Comparison of ENCODE assay signal across 23 cellular contexts in the genomic region with DNA sequence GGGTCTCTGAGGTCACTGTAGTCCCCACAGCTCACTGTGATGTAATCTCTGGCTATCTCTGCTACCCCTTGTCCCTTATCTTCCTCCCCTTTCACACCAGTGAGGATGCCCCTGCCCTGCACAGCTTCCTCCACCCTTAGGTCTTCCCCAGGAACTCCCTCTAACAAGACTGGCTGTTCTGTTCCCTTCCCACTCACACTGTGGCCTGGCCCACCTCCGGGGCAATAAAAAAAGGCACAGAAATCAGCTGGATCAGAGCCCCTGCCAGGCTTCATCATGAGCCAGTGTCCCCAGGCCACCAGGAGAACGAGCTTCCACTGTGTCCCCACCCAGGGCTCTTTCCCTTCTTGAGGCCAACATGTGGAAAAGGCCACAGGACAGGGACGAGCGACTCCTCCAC. TPM values are rescaled to one million over a fixed set of nuclear protein-coding genes. Genes with fewer than 3 reads are reported as not detected.
DNase-seq lines count a peak whose midpoint lies in the region; ATAC-seq and TF ChIP-seq lines count a peak whose summit lies in the region.
"Had no signal": no experiment of that assay in that cellular context is flagged by ENCODE, and none has a peak within 500 bp of the region (broad histone marks: within the 10 kb centered on the region; RNA-seq: fewer than 3 reads in every experiment).

No MANE protein-coding gene starts in this region.

- no peak for ATAC-seq in stimulated activated memory B cell treated with anti-CD40 and anti-IgM and Interleukin-4, amounts not matched to agents 10 μg/mL and 1 μg/mL and 100 μg/mL, for 72 hours
- ATAC-seq in heart left ventricle: no peak
- ATAC-seq in activated CD8-positive, alpha-beta T cell treated with anti-CD3 and anti-CD28 coated beads, Interleukin-2, amount 10 ng/mL, durations not matched to agents 7 days and 5 days: no peak
- ATAC-seq: GM23338 had no signal

- H3K27me3 ChIP-seq in PC-9 (ENCODE audit: insufficient read depth, low read depth): 0 out of 2 replicates have a peak, but pooled peaks cover 3% of the 10 kb centered on the region
- no peaks in the 10 kb centered on the region for H3K27me3 ChIP-seq in esophagus (ENCODE audit: control insufficient read depth in 1 of 2, insufficient read depth in 2 of 2, low read length in 2 of 2)
- H3K27me3 ChIP-seq in heart left ventricle: peaks cover 0 to 15% (median 0%) of the 10 kb centered on the region in 9 donors

- peak overlapping the region; percentile 92 to 98 (median 97) for H3K27ac Mint-ChIP-seq in CD14-positive monocyte
- H3K27ac Mint-ChIP-seq in stimulated activated memory B cell treated with anti-CD40 and anti-IgM and Interleukin-4, amounts not matched to agents 10 μg/mL and 1 μg/mL and 100 μg/mL, for 72 hours: peak overlapping the region; percentile 38
- no peak overlapping the region for H3K27ac Mint-ChIP-seq in activated CD8-positive, alpha-beta T cell treated with anti-CD3 and anti-CD28 coated beads, Interleukin-2, amount 10 ng/mL, durations not matched to agents 7 days and 5 days
- H3K27ac Mint-ChIP-seq: CD8-positive, alpha-beta memory T cell; GM23338 had no signal

- DNase-seq in CD14-positive monocyte (ENCODE audit: low spot score) (no peak), PC-9 (no peak), heart left ventricle (no peak), NCI-H526 (lab: John Stamatoyannopoulos, UW) (no peak)
- DNase-seq in activated CD8-positive, alpha-beta T cell treated with anti-CD3 and anti-CD28 coated beads, Interleukin-2, amount 10 ng/mL, durations not matched to agents 7 days and 5 days: no peak
- DNase-seq: C1 segment of cervical spinal cord; Calu3; CD8-positive, alpha-beta memory T cell; DMS153; IMR-90; NCI-H1105; NCI-H146; NCI-H2081 treated with DMSO at 0.1 percent for 48 hours; NCI-H2171 treated with DMSO at 0.1 percent for 48 hours; NCI-H446; NCI-H526 treated with DMSO at 0.1 percent for 48 hours; SHP77 had no signal

- H4K20me1 ChIP-seq in PC-9 (ENCODE audit: insufficient read depth): no peaks in the 10 kb centered on the region

- H3K4me3 ChIP-seq in PC-9 (no peak overlapping the region), esophagus (ENCODE audit: low read depth in 1 of 2, low read length in 2 of 2) (no peak overlapping the region), heart left ventricle (no peak overlapping the region)
- H3K4me3 ChIP-seq: GM23338, HAP-1 had no signal

- peaks cover 88% of the 10 kb centered on the region for H3K4me1 Mint-ChIP-seq in CD14-positive monocyte
- H3K4me1 Mint-ChIP-seq in stimulated activated memory B cell treated with anti-CD40 and anti-IgM and Interleukin-4, amounts not matched to agents 10 μg/mL and 1 μg/mL and 100 μg/mL, for 72 hours: peaks cover 33% of the 10 kb centered on the region
- peaks cover 17% of the 10 kb centered on the region for H3K4me1 Mint-ChIP-seq in activated CD8-positive, alpha-beta T cell treated with anti-CD3 and anti-CD28 coated beads, Interleukin-2, amount 10 ng/mL, durations not matched to agents 7 days and 5 days (ENCODE audit: low read depth)

- H3K36me3 Mint-ChIP-seq in CD14-positive monocyte: peaks cover 20 to 37% of the 10 kb centered on the region in 2 donors
- H3K36me3 Mint-ChIP-seq in stimulated activated memory B cell treated with anti-CD40 and anti-IgM and Interleukin-4, amounts not matched to agents 10 μg/mL and 1 μg/mL and 100 μg/mL, for 72 hours: no peaks in the 10 kb centered on the region
- H3K36me3 Mint-ChIP-seq in activated CD8-positive, alpha-beta T cell treated with anti-CD3 and anti-CD28 coated beads, Interleukin-2, amount 10 ng/mL, durations not matched to agents 7 days and 5 days (ENCODE audit: low read depth): no peaks in the 10 kb centered on the region
- H3K36me3 Mint-ChIP-seq: CD8-positive, alpha-beta memory T cell had no signal

- H3K27ac ChIP-seq in PC-9 (peak overlapping the region; percentile 73), esophagus (ENCODE audit: low read depth in 2 of 2, low read length in 1 of 2) (peak overlapping the region; percentile 78 to 90), heart left ventricle (peak overlapping the region in 1 of 12 donors; percentile 79)
- H3K27ac ChIP-seq: KMS-11 had no signal

- BruUV-seq in PC-9 (replicated peaks; lab: Mats Ljungman, UMichigan): no TSS peak

- TF ChIP-seq POLR2A in heart left ventricle (IDR thresholded peaks at IDR 0.05): no peak

- H3K79me2 ChIP-seq in PC-9 (ENCODE audit: low read depth): no peaks in the 10 kb centered on the region

- intact Hi-C loops in CD14-positive monocyte (cut with micrococcal nuclease): loop anchor here in 1 of 2 donors (1.0 kb wide), 1 partner anchor 9 kb away; no protein-coding TSS in a partner anchor
- intact Hi-C loops in PC-9 (cut with micrococcal nuclease; ENCODE audit: unreplicated experiment): no loop called here
- intact Hi-C loops in heart left ventricle (cut with DNase I): no loop called here

- no peaks in the 10 kb centered on the region for H3K36me3 ChIP-seq in PC-9 (ENCODE audit: low read depth)
- H3K36me3 ChIP-seq in esophagus (ENCODE audit: control insufficient read depth in 2 of 2, insufficient read depth in 2 of 2, low read length in 1 of 2): no peaks in the 10 kb centered on the region
- no peaks in the 10 kb centered on the region for H3K36me3 ChIP-seq in heart left ventricle
- H3K36me3 ChIP-seq: HAP-1 had no signal

- peaks cover 41% of the 10 kb centered on the region for H3K4me1 ChIP-seq in PC-9 (replicated peaks; ENCODE audit: insufficient read depth)
- peaks cover 0 to 8% of the 10 kb centered on the region in 2 donors for H3K4me1 ChIP-seq in esophagus (ENCODE audit: control insufficient read depth in 2 of 2, insufficient read depth in 2 of 2, low read length in 1 of 2)
- H3K4me1 ChIP-seq in heart left ventricle: peaks cover 0 to 49% (median 0%) of the 10 kb centered on the region in 12 donors
- H3K4me1 ChIP-seq: HAP-1 had no signal

- TF ChIP-seq CTCF in CD14-positive monocyte (IDR thresholded peaks at IDR 0.05) (no peak), PC-9 (conservative IDR thresholded peaks at IDR 0.05) (no peak), heart left ventricle (IDR thresholded peaks at IDR 0.05) (no peak)

- peaks cover 5 to 13% (median 8%) of the 10 kb centered on the region in 7 donors for H3K9me3 Mint-ChIP-seq in CD14-positive monocyte
- H3K9me3 Mint-ChIP-seq in stimulated activated memory B cell treated with anti-CD40 and anti-IgM and Interleukin-4, amounts not matched to agents 10 μg/mL and 1 μg/mL and 100 μg/mL, for 72 hours: no peaks in the 10 kb centered on the region
- H3K9me3 Mint-ChIP-seq in activated CD8-positive, alpha-beta T cell treated with anti-CD3 and anti-CD28 coated beads, Interleukin-2, amount 10 ng/mL, durations not matched to agents 7 days and 5 days (ENCODE audit: insufficient read depth): no peaks in the 10 kb centered on the region
- H3K9me3 Mint-ChIP-seq: CD8-positive, alpha-beta memory T cell had no signal

- H3F3A ChIP-seq in PC-9 (ENCODE audit: insufficient read depth, low read depth): peaks cover 22% of the 10 kb centered on the region

- CTCF ChIA-PET in PC-9 (lab: Charles Lee): no interaction called here
- CTCF ChIA-PET in activated CD8-positive, alpha-beta T cell treated with anti-CD3 and anti-CD28 coated beads, Interleukin-2, amount 10 ng/mL, durations not matched to agents 7 days and 5 days (lab: Charles Lee): no interaction called here

- no peak overlapping the region for H2AFZ ChIP-seq in PC-9
- H2AFZ ChIP-seq: GM23338 had no signal

- H3K9me3 ChIP-seq in PC-9 (ENCODE audit: insufficient read depth, low read depth) (no peaks in the 10 kb centered on the region; the same call in 1 of the 2 replicates), esophagus (ENCODE audit: control insufficient read depth in 2 of 2, insufficient read depth in 1 of 2, low read depth in 1 of 2, low read length in 1 of 2) (peaks cover 2 to 3% of the 10 kb centered on the region in 2 donors), heart left ventricle (peaks cover 0 to 5% (median 0%) of the 10 kb centered on the region in 12 donors)
- H3K9me3 ChIP-seq: HAP-1 had no signal

- no peak overlapping the region for H3K4me2 ChIP-seq in PC-9
- H3K4me2 ChIP-seq: GM23338, KMS-11 had no signal

- peaks cover 0 to 3% (median 3%) of the 10 kb centered on the region in 3 donors for H3K27me3 Mint-ChIP-seq in CD14-positive monocyte (ENCODE audit: low read depth in 3 of 3)
- H3K27me3 Mint-ChIP-seq in stimulated activated memory B cell treated with anti-CD40 and anti-IgM and Interleukin-4, amounts not matched to agents 10 μg/mL and 1 μg/mL and 100 μg/mL, for 72 hours: no peaks in the 10 kb centered on the region
- peaks cover 17% of the 10 kb centered on the region for H3K27me3 Mint-ChIP-seq in activated CD8-positive, alpha-beta T cell treated with anti-CD3 and anti-CD28 coated beads, Interleukin-2, amount 10 ng/mL, durations not matched to agents 7 days and 5 days (ENCODE audit: low read depth)

- peak overlapping the region in 1 of 2 donors; percentile 55 for H3K4me3 Mint-ChIP-seq in CD14-positive monocyte
- H3K4me3 Mint-ChIP-seq in stimulated activated memory B cell treated with anti-CD40 and anti-IgM and Interleukin-4, amounts not matched to agents 10 μg/mL and 1 μg/mL and 100 μg/mL, for 72 hours: no peak overlapping the region
- no peak overlapping the region for H3K4me3 Mint-ChIP-seq in activated CD8-positive, alpha-beta T cell treated with anti-CD3 and anti-CD28 coated beads, Interleukin-2, amount 10 ng/mL, durations not matched to agents 7 days and 5 days
- H3K4me3 Mint-ChIP-seq: CD8-positive, alpha-beta memory T cell; GM23338 had no signal

- POLR2A ChIA-PET in PC-9 (lab: Charles Lee; ENCODE audit: unreplicated experiment): no interaction called here
- POLR2A ChIA-PET in activated CD8-positive, alpha-beta T cell treated with anti-CD3 and anti-CD28 coated beads, Interleukin-2, amount 10 ng/mL, durations not matched to agents 7 days and 5 days (lab: Charles Lee): no interaction called here

- H3K9me2 ChIP-seq in PC-9 (ENCODE audit: insufficient read depth): no peaks in the 10 kb centered on the region

- 63 to 71% methylated on average over 4 of the region's 4 CpGs for WGBS in esophagus, 2 donors
- 63 to 67% (median 65%) methylated on average over 4 of the region's 4 CpGs for WGBS in heart left ventricle, 4 donors

RNA-seq across cellular contexts. Expression of gene CEACAM3, which starts 4.6 kb away (rescaled TPM):
- polyA plus RNA-seq in CD14-positive monocyte: 10 to 100 TPM in 1 of 2 donors, 1 to 10 TPM in 1; 5.9 to 11.8 TPM
- not detected in 2 replicates for total RNA-seq in PC-9 (2021)
- polyA plus RNA-seq in esophagus: 1 to 10 TPM in 1 of 2 donors, under 1 TPM in 1; 0.76 to 3.1 TPM
- total RNA-seq in heart left ventricle: 1 to 10 TPM in 2 of 9 donors, not detected in 7; 1.6 to 2.0 TPM
- under 1 TPM in 1 of 2 donors, not detected in 1; 0.07 TPM for polyA plus RNA-seq in heart left ventricle
- total RNA-seq in activated CD8-positive, alpha-beta T cell treated with anti-CD3 and anti-CD28 coated beads, Interleukin-2, amount 10 ng/mL, durations not matched to agents 7 days and 5 days: not detected
- total RNA-seq: Calu3; CD8-positive, alpha-beta memory T cell; G401; GM23338; IMR-90 had no signal
- polyA plus RNA-seq: CD8-positive, alpha-beta memory T cell; GM23338; IMR-90 had no signal

RNA-seq across cellular contexts. Expression of gene LYPD4, which starts 43.5 kb away (rescaled TPM):
- not detected for polyA plus RNA-seq in CD14-positive monocyte
- total RNA-seq in PC-9 (2021): not detected in 2 replicates
- polyA plus RNA-seq in esophagus: not detected
- not detected for total RNA-seq in heart left ventricle
- not detected for polyA plus RNA-seq in heart left ventricle
- total RNA-seq in activated CD8-positive, alpha-beta T cell treated with anti-CD3 and anti-CD28 coated beads, Interleukin-2, amount 10 ng/mL, durations not matched to agents 7 days and 5 days: not detected
- total RNA-seq: Calu3; CD8-positive, alpha-beta memory T cell; G401; GM23338; IMR-90 had no signal
- polyA plus RNA-seq: CD8-positive, alpha-beta memory T cell; GM23338; IMR-90 had no signal

RNA-seq across cellular contexts. Expression of gene DMRTC2, which starts 43.8 kb away (rescaled TPM):
- polyA plus RNA-seq in CD14-positive monocyte (not detected), esophagus (under 1 TPM in 1 of 2 donors, not detected in 1; 0.18 TPM), heart left ventricle (not detected)
- total RNA-seq in PC-9 (2021) (not detected in 2 replicates), heart left ventricle (not detected)
- total RNA-seq in activated CD8-positive, alpha-beta T cell treated with anti-CD3 and anti-CD28 coated beads, Interleukin-2, amount 10 ng/mL, durations not matched to agents 7 days and 5 days: not detected
- total RNA-seq: Calu3; CD8-positive, alpha-beta memory T cell; G401; IMR-90 had no signal
- polyA plus RNA-seq: CD8-positive, alpha-beta memory T cell; GM23338; IMR-90 had no signal

RNA-seq across cellular contexts. Expression of gene CEACAM6, which starts 45.7 kb away (rescaled TPM):
- polyA plus RNA-seq in CD14-positive monocyte: under 1 TPM in 1 of 2 donors, not detected in 1; 0.07 TPM
- 265 and 468 TPM in 2 replicates for total RNA-seq in PC-9 (2021)
- 100 to 1,000 TPM; 120 to 141 TPM for polyA plus RNA-seq in esophagus
- under 1 TPM in 2 of 9 donors, not detected in 7; 0.12 to 0.53 TPM for total RNA-seq in heart left ventricle
- under 1 TPM in 1 of 2 donors, not detected in 1; 0.08 TPM for polyA plus RNA-seq in heart left ventricle
- total RNA-seq in activated CD8-positive, alpha-beta T cell treated with anti-CD3 and anti-CD28 coated beads, Interleukin-2, amount 10 ng/mL, durations not matched to agents 7 days and 5 days: not detected
- total RNA-seq: CD8-positive, alpha-beta memory T cell; G401; GM23338; IMR-90 had no signal
- polyA plus RNA-seq: CD8-positive, alpha-beta memory T cell; GM23338; IMR-90 had no signal

RNA-seq across cellular contexts. Expression of gene RPS19, which starts 59.0 kb away (rescaled TPM):
- polyA plus RNA-seq in CD14-positive monocyte: 1,000 to 10,000 TPM; 1,234 to 1,424 TPM
- 2,593 and 3,356 TPM in 2 replicates for total RNA-seq in PC-9 (2021)
- 1,000 to 10,000 TPM; 2,678 to 3,536 TPM for polyA plus RNA-seq in esophagus
- 1,000 to 10,000 TPM in 1 of 9 donors, 100 to 1,000 TPM in 8; 161 to 1,072 (median 585) TPM for total RNA-seq in heart left ventricle
- polyA plus RNA-seq in heart left ventricle: 1,000 to 10,000 TPM in 1 of 2 donors, 100 to 1,000 TPM in 1; 840 to 1,676 TPM
- 1,000 to 10,000 TPM; 3,024 to 3,056 TPM for total RNA-seq in activated CD8-positive, alpha-beta T cell treated with anti-CD3 and anti-CD28 coated beads, Interleukin-2, amount 10 ng/mL, durations not matched to agents 7 days and 5 days
